Comparison of ENCODE assay signal across 17 cellular contexts in genomic region chr16:86597126-86597879, GRCh38. TPM values are rescaled to one million over a fixed set of nuclear protein-coding genes. Genes with fewer than 3 reads are reported as not detected.
DNase-seq lines count a peak whose midpoint lies in the region; ATAC-seq and TF ChIP-seq lines count a peak whose summit lies in the region.
"Had no signal": no experiment of that assay in that cellular context is flagged by ENCODE, and none has a peak within 500 bp of the region (broad histone marks: within the 10 kb centered on the region; RNA-seq: fewer than 3 reads in every experiment).

No MANE protein-coding gene starts in this region.

- no peaks in the 10 kb centered on the region; the same call in 1 of the 2 replicates for H3K9me2 ChIP-seq in GM23338 (ENCODE audit: insufficient read depth)

- no peaks in the 10 kb centered on the region for H3K36me3 Mint-ChIP-seq in GM23338 (ENCODE audit: low read depth)
- H3K36me3 Mint-ChIP-seq: CD14-positive monocyte; CD8-positive, alpha-beta T cell had no signal

- H4K8ac ChIP-seq in IMR-90 (ENCODE audit: low read depth in 2 of 2, low read length in 2 of 2), result peak overlapping the region in 1 of 2 experiments; percentile 9; a peak in 2 of 4 replicates
- H4K8ac ChIP-seq in mesenchymal stem cell (ENCODE audit: low read length), result no peak overlapping the region

- H3K56ac ChIP-seq in IMR-90 (ENCODE audit: extremely low read depth, insufficient read depth, low read length), result no peak overlapping the region

- H3F3A ChIP-seq in GM23338 (replicated peaks; ENCODE audit: low read depth), result no peaks in the 10 kb centered on the region

- H3K9ac ChIP-seq in IMR-90 (ENCODE audit: low read depth, low read length), result no peak overlapping the region
- H3K9ac ChIP-seq in mesenchymal stem cell (ENCODE audit: low read length), result no peak overlapping the region

- H2BK15ac ChIP-seq in IMR-90 (ENCODE audit: low read depth, low read length) (peak overlapping the region; percentile 90; the same call in 2 of the 3 replicates), mesenchymal stem cell (ENCODE audit: low read depth, poor library complexity, severe bottlenecking) (no peak overlapping the region)

- H2BK5ac ChIP-seq in IMR-90 (ENCODE audit: low read depth, low read length, poor library complexity, severe bottlenecking) (no peak overlapping the region), mesenchymal stem cell (ENCODE audit: low read depth, low read length, poor library complexity, severe bottlenecking) (no peak overlapping the region)

- H2AFZ ChIP-seq in GM23338, result 0 out of 2 replicates have a peak overlapping the region, but pooled peaks have one; percentile 28
- no peak overlapping the region for H2AFZ ChIP-seq in IMR-90 (replicated peaks; ENCODE audit: low read length, poor library complexity)
- H2AFZ ChIP-seq in mesenchymal stem cell (ENCODE audit: low read depth, low read length), result no peak overlapping the region

- H3K36me3 ChIP-seq in GM23338 (ENCODE audit: insufficient read depth), result no peaks in the 10 kb centered on the region
- H3K36me3 ChIP-seq in IMR-90 (ENCODE audit: control insufficient read depth, insufficient read depth, low read length), result no peaks in the 10 kb centered on the region
- H3K36me3 ChIP-seq in mesenchymal stem cell (ENCODE audit: control insufficient read depth in 1 of 2, insufficient read depth in 2 of 2, low read depth in 1 of 2, low read length in 2 of 2), result no peaks in the 10 kb centered on the region
- no peaks in the 10 kb centered on the region for H3K36me3 ChIP-seq in tibial artery
- H3K36me3 ChIP-seq: BE2C had no signal

- no peaks in the 10 kb centered on the region for H3K9me3 ChIP-seq in IMR-90 (ENCODE audit: control insufficient read depth, insufficient read depth, low read length)
- H3K9me3 ChIP-seq in mesenchymal stem cell (ENCODE audit: control insufficient read depth, low read length), result no peaks in the 10 kb centered on the region
- no peaks in the 10 kb centered on the region for H3K9me3 ChIP-seq in tibial artery
- H3K9me3 ChIP-seq: BE2C had no signal

- H3K27ac Mint-ChIP-seq in GM23338, result no peak overlapping the region
- H3K27ac Mint-ChIP-seq: CD14-positive monocyte; CD8-positive, alpha-beta T cell had no signal

- H3K23ac ChIP-seq in IMR-90 (ENCODE audit: low read depth, low read length) (0 out of 2 replicates have a peak overlapping the region, but pooled peaks have one; percentile 29), mesenchymal stem cell (ENCODE audit: low read length in 2 of 2) (no peak overlapping the region)

- no peaks in the 10 kb centered on the region for H3K79me2 ChIP-seq in GM23338 (replicated peaks; ENCODE audit: insufficient read depth)

- H3K4ac ChIP-seq in IMR-90 (ENCODE audit: low read depth, low read length), result peak overlapping the region; percentile 72
- H3K4ac ChIP-seq in mesenchymal stem cell (ENCODE audit: low read depth in 1 of 2, low read length in 2 of 2), result no peak overlapping the region

- H2AK5ac ChIP-seq in IMR-90 (ENCODE audit: low read depth, low read length), result peak overlapping the region; percentile 75; the same call in 1 of the 2 replicates
- H2AK5ac ChIP-seq in mesenchymal stem cell (ENCODE audit: low read length, severe bottlenecking), result peak overlapping the region; percentile 86

- intact Hi-C loops in IMR-90 (cut with micrococcal nuclease) (no loop called here), tibial artery (cut with DNase I; ENCODE audit: low total_unique reads) (no loop called here)

- H3K27me3 ChIP-seq in GM23338 (ENCODE audit: insufficient read depth) (no peaks in the 10 kb centered on the region), IMR-90 (ENCODE audit: control insufficient read depth, insufficient read depth, low read length) (no peaks in the 10 kb centered on the region), mesenchymal stem cell (ENCODE audit: control insufficient read depth in 1 of 2, insufficient read depth in 1 of 2, low read length in 2 of 2) (peaks cover 0 to 46% of the 10 kb centered on the region in 2 experiments), tibial artery (no peaks in the 10 kb centered on the region)

- TF ChIP-seq RAD21 in IMR-90 (IDR thresholded peaks at IDR 0.05; ENCODE audit: low read length), result no peak

- H3K4me3 Mint-ChIP-seq in GM23338, result no peak overlapping the region
- H3K4me3 Mint-ChIP-seq: CD14-positive monocyte; CD8-positive, alpha-beta T cell had no signal

- no peak overlapping the region for H3K14ac ChIP-seq in IMR-90 (replicated peaks; ENCODE audit: low read depth, low read length)
- no peak overlapping the region for H3K14ac ChIP-seq in mesenchymal stem cell (ENCODE audit: low read length in 2 of 2)

- no peaks in the 10 kb centered on the region; the same call in 1 of the 2 replicates for H3K9me1 ChIP-seq in IMR-90 (ENCODE audit: insufficient read depth, low read length)

- WGBS in IMR-90 (ENCODE audit: extremely low coverage in 2 of 2, insufficient read length in 1 of 2), 2 experiments, result 97% methylated on average over 9 of the region's 18 CpGs; no CpG with 5 or more reads in 1 of the 2 experiments
- 94% methylated on average over 18 of the region's 18 CpGs for WGBS in mesenchymal stem cell

- CTCF ChIA-PET in IMR-90 (lab: Yijun Ruan, JAX), result no interaction called here

- BruUV-seq in IMR-90 (replicated peaks; lab: Mats Ljungman, UMichigan), result no TSS peak

- no peaks in the 10 kb centered on the region for H4K20me1 ChIP-seq in GM23338 (replicated peaks; ENCODE audit: insufficient read depth)
- H4K20me1 ChIP-seq in IMR-90 (ENCODE audit: insufficient read depth, low read length), result no peaks in the 10 kb centered on the region

- dilution Hi-C loops in IMR-90 (cut with HindIII; ENCODE audit: low sequenced_read_pairs, unreplicated experiment), result no loop called here

- H4K91ac ChIP-seq in IMR-90 (ENCODE audit: insufficient read depth, low read depth, low read length) (no peak overlapping the region), mesenchymal stem cell (ENCODE audit: low read length) (no peak overlapping the region)

- H3K79me1 ChIP-seq in IMR-90 (ENCODE audit: low read depth in 1 of 2, low read length in 2 of 2) (peaks cover 4 to 9% of the 10 kb centered on the region in 2 experiments; a peak in 1 of 4 replicates), mesenchymal stem cell (replicated peaks; ENCODE audit: low read length, poor library complexity, severe bottlenecking) (peaks cover 2% of the 10 kb centered on the region)

- no peak for TF ChIP-seq POLR2A in IMR-90 (IDR thresholded peaks at IDR 0.05; ENCODE audit: low read depth, low read length)

- H2BK20ac ChIP-seq in IMR-90 (ENCODE audit: low read depth, low read length), result no peak overlapping the region; the same call in 1 of the 2 replicates

- H4K5ac ChIP-seq in IMR-90 (ENCODE audit: low read depth, low read length), result peak overlapping the region; percentile 57; the same call in 1 of the 2 replicates

- peaks cover 11% of the 10 kb centered on the region for H3K4me1 Mint-ChIP-seq in GM23338
- H3K4me1 Mint-ChIP-seq: CD14-positive monocyte had no signal

- H3K27me3 Mint-ChIP-seq in GM23338 (ENCODE audit: insufficient read depth, low read depth, poor library complexity), result peaks cover 2% of the 10 kb centered on the region

- H3K4me2 ChIP-seq in GM23338, result no peak overlapping the region
- H3K4me2 ChIP-seq in IMR-90 (ENCODE audit: low read depth, low read length), result no peak overlapping the region
- H3K4me2 ChIP-seq in mesenchymal stem cell (ENCODE audit: low read length, poor library complexity, severe bottlenecking), result no peak overlapping the region
- H3K4me2 ChIP-seq: A549 had no signal

- H2BK12ac ChIP-seq in mesenchymal stem cell (ENCODE audit: low read length in 2 of 2), result no peak overlapping the region

- no peak overlapping the region for H3K27ac ChIP-seq in GM23338 (ENCODE audit: low read depth)
- no peak overlapping the region for H3K27ac ChIP-seq in IMR-90 (ENCODE audit: insufficient read depth, low read length)
- H3K27ac ChIP-seq in mesenchymal stem cell (ENCODE audit: low read length, poor library complexity, severe bottlenecking), result no peak overlapping the region
- peak overlapping the region; percentile 72 to 80 for H3K27ac ChIP-seq in tibial artery
- H3K27ac ChIP-seq: A549 had no signal

- H3K4me1 ChIP-seq in GM23338 (ENCODE audit: insufficient read depth), result no peaks in the 10 kb centered on the region
- peaks cover 5% of the 10 kb centered on the region for H3K4me1 ChIP-seq in IMR-90 (ENCODE audit: control insufficient read depth, insufficient read depth, low read length)
- H3K4me1 ChIP-seq in mesenchymal stem cell (ENCODE audit: control insufficient read depth, insufficient read depth, low read depth, low read length), result peaks cover 25% of the 10 kb centered on the region
- H3K4me1 ChIP-seq in tibial artery, result peaks cover 0 to 100% (median 49%) of the 10 kb centered on the region in 4 donors
- H3K4me1 ChIP-seq: A549, BE2C had no signal

- POLR2A ChIA-PET in IMR-90 (lab: Charles Lee; ENCODE audit: unreplicated experiment), result no interaction called here

- DNase-seq in GM23338 (ENCODE audit: low spot score) (no peak), IMR-90 (no peak), mesenchymal stem cell (no peak), tibial artery (peak in 1 of 2 donors; percentile 53), GM10266 (ENCODE audit: extremely low spot score) (no peak), NCI-H345 (lab: John Stamatoyannopoulos, UW) (no peak)
- DNase-seq: CD8-positive, alpha-beta T cell; COR-L47; DND-41; GF-D8; GM23248; H7 had no signal

- no peaks in the 10 kb centered on the region; the same call in 1 of the 3 replicates for H3K9me3 Mint-ChIP-seq in GM23338
- H3K9me3 Mint-ChIP-seq: CD8-positive, alpha-beta T cell had no signal

- peak overlapping the region; percentile 42 for H2AK9ac ChIP-seq in IMR-90 (replicated peaks; ENCODE audit: low read depth, low read length, poor library complexity)

- in situ Hi-C loops in IMR-90 (cut with MboI; ENCODE audit: low sequenced_read_pairs), result no loop called here

- no peak for ATAC-seq in GM23338
- ATAC-seq in IMR-90 (ENCODE audit: low read depth), result no peak
- no peak for ATAC-seq in GM18909 (IDR thresholded peaks at IDR 0.05; ENCODE audit: poor library complexity, unreplicated experiment)
- ATAC-seq: A549; CD8-positive, alpha-beta T cell had no signal

- H2BK120ac ChIP-seq in IMR-90 (ENCODE audit: low read depth, low read length) (peak overlapping the region; percentile 4; the same call in 1 of the 2 replicates), mesenchymal stem cell (ENCODE audit: low read depth, low read length) (no peak overlapping the region)

- no peak for TF ChIP-seq CTCF in GM23338 (conservative IDR thresholded peaks at IDR 0.05; ENCODE audit: low read depth in 2 of 2)
- TF ChIP-seq CTCF in IMR-90 (conservative IDR thresholded peaks at IDR 0.05; ENCODE audit: low read depth, low read length), result no peak
- TF ChIP-seq CTCF in tibial artery (IDR thresholded peaks at IDR 0.05), result no peak
- no peak for TF ChIP-seq CTCF in GM10266 (IDR thresholded peaks at IDR 0.05; ENCODE audit: control insufficient read depth, insufficient read depth, low read depth, missing control alignments)

- H3K4me3 ChIP-seq in GM23338 (no peak overlapping the region), IMR-90 (ENCODE audit: insufficient read depth, low read depth, low read length) (no peak overlapping the region), mesenchymal stem cell (ENCODE audit: insufficient read depth in 1 of 2, low read depth in 1 of 2, low read length in 2 of 2) (peak overlapping the region in 1 of 2 experiments; percentile 11), tibial artery (peak overlapping the region in 1 of 2 donors; percentile 34)
- H3K4me3 ChIP-seq: A549 had no signal

- H3K18ac ChIP-seq in IMR-90 (ENCODE audit: low read depth, low read length), result no peak overlapping the region
- no peak overlapping the region for H3K18ac ChIP-seq in mesenchymal stem cell (ENCODE audit: low read depth in 1 of 2, low read length in 2 of 2)

RNA-seq across cellular contexts. Expression of gene FOXL1, which starts 19.0 kb away (rescaled TPM):
- 0.12 and 0.31 TPM in 2 replicates for total RNA-seq in GM23338 (2014; rRNA removed; shearing (Covaris generic))
- polyA plus RNA-seq in GM23338 (2016; fragmentation: Nextera tagmentation; extraction: Ambion mirVana) (0.05 TPM in 1 of 2 replicates, not detected in the other), IMR-90 (2012; rRNA removed) (25.8 and 29.9 TPM in 2 replicates)
- 15.2 and 23.9 TPM in 2 replicates for total RNA-seq in IMR-90 (2012; rRNA removed)
- 59.6 and 70.0 TPM in 2 replicates for polyA plus RNA-seq in IMR-90 (2012; cell fraction: cytosol; rRNA removed)
- polyA plus RNA-seq in IMR-90 (2012; cell fraction: nucleus; rRNA removed; ENCODE audit: low replicate concordance), result 22.9 and 59.6 TPM in 2 replicates
- 10.5 TPM for polyA plus RNA-seq in mesenchymal stem cell (2013, experiment 1 of 2)
- 11.8 TPM for polyA plus RNA-seq in mesenchymal stem cell (2013, experiment 2 of 2)
- polyA plus RNA-seq: CD14-positive monocyte had no signal

RNA-seq across cellular contexts. Expression of gene FOXC2, which starts 30.7 kb away (rescaled TPM):
- total RNA-seq in GM23338 (2014; rRNA removed; shearing (Covaris generic)), result not detected in 2 replicates
- polyA plus RNA-seq in GM23338 (2016; fragmentation: Nextera tagmentation; extraction: Ambion mirVana) (0.14 and 0.16 TPM in 2 replicates), IMR-90 (2012; rRNA removed) (6.4 and 9.2 TPM in 2 replicates)
- total RNA-seq in IMR-90 (2012; rRNA removed), result 0.90 and 1.1 TPM in 2 replicates
- 5.5 and 8.7 TPM in 2 replicates for polyA plus RNA-seq in IMR-90 (2012; cell fraction: cytosol; rRNA removed)
- polyA plus RNA-seq in IMR-90 (2012; cell fraction: nucleus; rRNA removed; ENCODE audit: low replicate concordance), result 4.3 and 7.4 TPM in 2 replicates
- polyA plus RNA-seq in mesenchymal stem cell (2013, experiment 1 of 2), result 2.7 TPM
- polyA plus RNA-seq in mesenchymal stem cell (2013, experiment 2 of 2), result 2.8 TPM
- total RNA-seq: HT-29 had no signal
- polyA plus RNA-seq: CD14-positive monocyte had no signal

RNA-seq across cellular contexts. Expression of gene MTHFSD, which starts 42.3 kb away (rescaled TPM):
- 8.1 and 12.6 TPM in 2 replicates for total RNA-seq in GM23338 (2014; rRNA removed; shearing (Covaris generic))
- 7.2 and 9.7 TPM in 2 replicates for polyA plus RNA-seq in GM23338 (2016; fragmentation: Nextera tagmentation; extraction: Ambion mirVana)
- total RNA-seq in IMR-90 (2012; rRNA removed), result 7.8 and 8.2 TPM in 2 replicates
- 13.7 and 16.8 TPM in 2 replicates for polyA plus RNA-seq in IMR-90 (2012; rRNA removed)
- polyA plus RNA-seq in IMR-90 (2012; cell fraction: cytosol; rRNA removed), result 5.6 and 7.9 TPM in 2 replicates
- 71.8 and 97.1 TPM in 2 replicates for polyA plus RNA-seq in IMR-90 (2012; cell fraction: nucleus; rRNA removed; ENCODE audit: low replicate concordance)
- 8.3 TPM for polyA plus RNA-seq in mesenchymal stem cell (2013, experiment 1 of 2)
- 6.8 TPM for polyA plus RNA-seq in mesenchymal stem cell (2013, experiment 2 of 2)

Comparison
In these comparisons a context has a peak if more than half of its experiments do, and no peak if none do; other contexts are left out.
1. H3K27ac ChIP-seq: peak in tibial artery (2 of 2); none in GM23338 (single experiment), IMR-90 (single experiment) and mesenchymal stem cell (single experiment).
2. RNA of gene FOXL1, which starts 19.0 kb away (total RNA-seq): 15.2 to 23.9 TPM in IMR-90; 0.12 to 0.31 TPM in GM23338; every median in the first group is over 10 times any median in the second.